Comparison of ENCODE assay signal across 10 cellular contexts in genomic region chr10:124653811-124654651, GRCh38.
DNase-seq lines count a peak whose midpoint lies in the region; ATAC-seq and TF ChIP-seq lines count a peak whose summit lies in the region.
"Had no signal": no experiment of that assay in that cellular context is flagged by ENCODE, and none has a peak within 500 bp of the region (broad histone marks: within the 10 kb centered on the region; RNA-seq: fewer than 3 reads in every experiment).

No MANE protein-coding gene starts in this region.

- POLR2A ChIA-PET in PC-9 (lab: Charles Lee; ENCODE audit: unreplicated experiment): no interaction called here

- CTCF ChIA-PET in PC-9 (lab: Charles Lee): no interaction called here

- H2AFZ ChIP-seq in PC-9: no peak overlapping the region

- peaks cover 20% of the 10 kb centered on the region for H3K36me3 Mint-ChIP-seq in CD4-positive, CD25-positive, alpha-beta regulatory T cell
- peaks cover 34 to 56% of the 10 kb centered on the region in 2 donors for H3K36me3 Mint-ChIP-seq in CD14-positive monocyte

- peak overlapping the region; percentile 52 for H3K27ac ChIP-seq in CD4-positive, CD25-positive, alpha-beta regulatory T cell (ENCODE audit: insufficient read depth, low read length, poor library complexity, severe bottlenecking)
- H3K27ac ChIP-seq in esophagus (ENCODE audit: low read depth in 2 of 2, low read length in 1 of 2) (peak overlapping the region; percentile 72 to 96), neutrophil (peak overlapping the region; percentile 99), PC-9 (no peak overlapping the region)

- peaks cover 20 to 93% (median 62%) of the 10 kb centered on the region in 4 donors for H3K4me1 Mint-ChIP-seq in CD4-positive, CD25-positive, alpha-beta regulatory T cell
- peaks cover 81% of the 10 kb centered on the region for H3K4me1 Mint-ChIP-seq in CD14-positive monocyte

- peak overlapping the region in 1 of 4 donors; percentile 80 for H3K4me3 Mint-ChIP-seq in CD4-positive, CD25-positive, alpha-beta regulatory T cell
- H3K4me3 Mint-ChIP-seq in CD14-positive monocyte: no peak overlapping the region

- TF ChIP-seq CTCF in neutrophil (IDR thresholded peaks at IDR 0.05): no peak
- TF ChIP-seq CTCF in CD14-positive monocyte (IDR thresholded peaks at IDR 0.05): no peak
- no peak for TF ChIP-seq CTCF in PC-9 (conservative IDR thresholded peaks at IDR 0.05)

- H3K9me3 Mint-ChIP-seq in CD4-positive, CD25-positive, alpha-beta regulatory T cell: no peaks in the 10 kb centered on the region
- no peaks in the 10 kb centered on the region for H3K9me3 Mint-ChIP-seq in CD14-positive monocyte

- H3K36me3 ChIP-seq in CD4-positive, CD25-positive, alpha-beta regulatory T cell (ENCODE audit: control insufficient read depth, insufficient read depth, low read length): peaks cover 7% of the 10 kb centered on the region
- H3K36me3 ChIP-seq in esophagus (ENCODE audit: control insufficient read depth in 2 of 2, insufficient read depth in 2 of 2, low read length in 1 of 2): no peaks in the 10 kb centered on the region
- H3K36me3 ChIP-seq in neutrophil: no peaks in the 10 kb centered on the region
- no peaks in the 10 kb centered on the region for H3K36me3 ChIP-seq in PC-9 (ENCODE audit: low read depth)

- H3K27ac Mint-ChIP-seq in CD4-positive, CD25-positive, alpha-beta regulatory T cell: peak overlapping the region in 2 of 3 donors; percentile 23 to 56
- H3K27ac Mint-ChIP-seq in CD14-positive monocyte: peak overlapping the region in 2 of 7 donors; percentile 37 to 43

- no peaks in the 10 kb centered on the region for H3F3A ChIP-seq in PC-9 (ENCODE audit: insufficient read depth, low read depth)

- no peak overlapping the region for H3K4me2 ChIP-seq in PC-9

- no peaks in the 10 kb centered on the region for H3K79me2 ChIP-seq in PC-9 (ENCODE audit: low read depth)

- H3K9me2 ChIP-seq in PC-9 (ENCODE audit: insufficient read depth): no peaks in the 10 kb centered on the region

- no peak for ATAC-seq in CD4-positive, CD25-positive, alpha-beta regulatory T cell (ENCODE audit: low read depth in 2 of 2)
- no peak for ATAC-seq in GM19467 (IDR thresholded peaks at IDR 0.05; ENCODE audit: unreplicated experiment)
- no peak for ATAC-seq in HG03354 (IDR thresholded peaks at IDR 0.05; ENCODE audit: poor library complexity, severe bottlenecking, unreplicated experiment)

- no peaks in the 10 kb centered on the region for H4K20me1 ChIP-seq in PC-9 (ENCODE audit: insufficient read depth)

- H3K9me3 ChIP-seq in CD4-positive, CD25-positive, alpha-beta regulatory T cell (ENCODE audit: control insufficient read depth in 2 of 2, low read length in 2 of 2): no peaks in the 10 kb centered on the region
- H3K9me3 ChIP-seq in esophagus (ENCODE audit: control insufficient read depth in 2 of 2, insufficient read depth in 1 of 2, low read depth in 1 of 2, low read length in 1 of 2): no peaks in the 10 kb centered on the region
- H3K9me3 ChIP-seq in neutrophil: no peaks in the 10 kb centered on the region
- no peaks in the 10 kb centered on the region for H3K9me3 ChIP-seq in PC-9 (ENCODE audit: insufficient read depth, low read depth)

- no peak for DNase-seq in CD4-positive, CD25-positive, alpha-beta regulatory T cell
- DNase-seq in NCI-H69 (lab: John Stamatoyannopoulos, UW) (peak; percentile 84), CD14-positive monocyte (ENCODE audit: low spot score) (no peak), PC-9 (no peak)
- DNase-seq: central memory CD4-positive, alpha-beta T cell; NCI-H510A treated with DMSO at 0.1 percent for 48 hours had no signal

- no peak overlapping the region for H3K4me3 ChIP-seq in CD4-positive, CD25-positive, alpha-beta regulatory T cell (ENCODE audit: low read depth, low read length)
- H3K4me3 ChIP-seq in esophagus (ENCODE audit: low read depth in 1 of 2, low read length in 2 of 2) (no peak overlapping the region), neutrophil (ENCODE audit: low read depth in 1 of 2, low read length in 1 of 2) (no peak overlapping the region), PC-9 (no peak overlapping the region)

- no peaks in the 10 kb centered on the region for H3K27me3 ChIP-seq in CD4-positive, CD25-positive, alpha-beta regulatory T cell (ENCODE audit: control insufficient read depth, insufficient read depth, low read length)
- no peaks in the 10 kb centered on the region for H3K27me3 ChIP-seq in esophagus (ENCODE audit: control insufficient read depth in 1 of 2, insufficient read depth in 2 of 2, low read length in 2 of 2)
- H3K27me3 ChIP-seq in neutrophil: no peaks in the 10 kb centered on the region
- H3K27me3 ChIP-seq in PC-9 (ENCODE audit: insufficient read depth, low read depth): no peaks in the 10 kb centered on the region

- intact Hi-C loops in CD14-positive monocyte (cut with micrococcal nuclease): no loop called here
- intact Hi-C loops in PC-9 (cut with micrococcal nuclease; ENCODE audit: unreplicated experiment): no loop called here

- no peaks in the 10 kb centered on the region for H3K27me3 Mint-ChIP-seq in CD4-positive, CD25-positive, alpha-beta regulatory T cell
- H3K27me3 Mint-ChIP-seq in CD14-positive monocyte (ENCODE audit: low read depth in 3 of 3): no peaks in the 10 kb centered on the region

- BruUV-seq in PC-9 (replicated peaks; lab: Mats Ljungman, UMichigan): no TSS peak

- 39 to 56% methylated on average over 17 of the region's 17 CpGs for WGBS in esophagus, 2 donors

- H3K4me1 ChIP-seq in CD4-positive, CD25-positive, alpha-beta regulatory T cell (ENCODE audit: control insufficient read depth, insufficient read depth, low read length, poor library complexity, severe bottlenecking): peaks cover 89% of the 10 kb centered on the region
- H3K4me1 ChIP-seq in esophagus (ENCODE audit: control insufficient read depth in 2 of 2, insufficient read depth in 2 of 2, low read length in 1 of 2): peaks cover 19 to 59% of the 10 kb centered on the region in 2 donors
- peaks cover 81 to 82% of the 10 kb centered on the region in 2 experiments for H3K4me1 ChIP-seq in neutrophil (ENCODE audit: control insufficient read depth in 1 of 2, insufficient read depth in 1 of 2, low read depth in 1 of 2, low read length in 1 of 2)
- H3K4me1 ChIP-seq in PC-9 (replicated peaks; ENCODE audit: insufficient read depth): no peaks in the 10 kb centered on the region
